In the genomic region with DNA sequence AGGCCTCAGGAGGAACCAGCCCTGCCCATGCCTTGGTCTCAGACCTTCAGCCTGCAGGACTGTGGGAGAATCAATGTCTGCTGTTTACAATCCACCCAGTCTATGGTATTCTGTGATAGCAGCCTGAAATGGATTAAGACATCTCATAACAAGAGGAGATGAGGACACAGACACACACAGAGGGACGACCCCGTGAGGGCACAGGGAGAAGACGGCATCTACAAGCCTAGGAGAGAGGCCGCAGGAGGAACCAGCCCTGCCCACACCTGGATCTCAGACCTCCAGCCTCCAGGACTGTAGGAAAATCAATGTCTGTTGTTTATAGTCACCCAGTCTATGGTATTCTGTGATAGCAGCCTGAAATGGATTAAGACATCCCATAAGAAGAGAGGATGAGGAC, we compare ENCODE assay signal across 13 cellular contexts. TPM values are rescaled to one million over a fixed set of nuclear protein-coding genes. Genes with fewer than 3 reads are reported as not detected.
DNase-seq lines count a peak whose midpoint lies in the region; ATAC-seq and TF ChIP-seq lines count a peak whose summit lies in the region.
"Had no signal": no experiment of that assay in that cellular context is flagged by ENCODE, and none has a peak within 500 bp of the region (broad histone marks: within the 10 kb centered on the region; RNA-seq: fewer than 3 reads in every experiment).

No MANE protein-coding gene starts in this region.

- H3K9ac ChIP-seq in BLaER1 treated with 17β-estradiol and CSF1 and Interleukin-3, amounts not matched to agents 10 nM and 100 nM: peak overlapping the region; percentile 98 to 100 (median 100); a peak in 17 of 22 replicates
- H3K9ac ChIP-seq: SK-N-SH had no signal

- peak overlapping the region in 2 of 11 experiments; percentile 5 to 16; a peak in 2 of 22 replicates for H3K27ac ChIP-seq in BLaER1 treated with 17β-estradiol and CSF1 and Interleukin-3, amounts not matched to agents 10 nM and 100 nM
- H3K27ac ChIP-seq: prostate gland had no signal

- H3K4me3 ChIP-seq in BLaER1 treated with 17β-estradiol and CSF1 and Interleukin-3, amounts not matched to agents 10 nM and 100 nM: peak overlapping the region in 7 of 10 experiments; percentile 1 to 96 (median 88); a peak in 9 of 20 replicates
- H3K4me3 ChIP-seq: prostate gland had no signal

- peak overlapping the region; percentile 91 for H3K4me3 Mint-ChIP-seq in activated naive CD8-positive, alpha-beta T cell
- peak overlapping the region; percentile 67 for H3K4me3 Mint-ChIP-seq in natural killer cell treated with Interleukin-12 subunit alpha and Interleukin-12 subunit beta and Interleukin-15 and Interleukin-18, amount 100 ng/mL, for 72 hours

- H3K4me1 Mint-ChIP-seq in activated naive CD8-positive, alpha-beta T cell (ENCODE audit: low read depth): peaks cover 34% of the 10 kb centered on the region
- peaks cover 26 to 29% of the 10 kb centered on the region in 2 donors for H3K4me1 Mint-ChIP-seq in natural killer cell treated with Interleukin-12 subunit alpha and Interleukin-12 subunit beta and Interleukin-15 and Interleukin-18, amount 100 ng/mL, for 72 hours (ENCODE audit: low read depth in 2 of 2)

- H3K27me3 Mint-ChIP-seq in activated naive CD8-positive, alpha-beta T cell: no peaks in the 10 kb centered on the region
- no peaks in the 10 kb centered on the region for H3K27me3 Mint-ChIP-seq in natural killer cell treated with Interleukin-12 subunit alpha and Interleukin-12 subunit beta and Interleukin-15 and Interleukin-18, amount 100 ng/mL, for 72 hours

- H3K27ac Mint-ChIP-seq in activated naive CD8-positive, alpha-beta T cell: peak overlapping the region; percentile 68
- H3K27ac Mint-ChIP-seq in natural killer cell treated with Interleukin-12 subunit alpha and Interleukin-12 subunit beta and Interleukin-15 and Interleukin-18, amount 100 ng/mL, for 72 hours: peak overlapping the region; percentile 47 to 51

- DNase-seq in ELF-1 (ENCODE audit: low read depth, low spot score) (peak; percentile 0), GM10248 (ENCODE audit: extremely low spot score) (no peak), activated gamma-delta T cell treated with Interleukin-2 at 50 U/mL for 16 hours (no peak), NCI-H226 (no peak)
- no peak for DNase-seq in natural killer cell treated with Interleukin-12 subunit alpha and Interleukin-12 subunit beta and Interleukin-15 and Interleukin-18, amount 100 ng/mL, for 72 hours (ENCODE audit: low spot score)
- DNase-seq: NCI-H2081 treated with DMSO at 0.1 percent for 48 hours; SK-N-SH; stimulated activated CD4-positive, alpha-beta T cell treated with anti-CD3 and anti-CD28 coated beads, Interleukin-2, amount 100 ng/mL, for 48 hours had no signal

- H3K27me3 ChIP-seq in BLaER1 treated with 17β-estradiol and CSF1 and Interleukin-3, amounts not matched to agents 10 nM and 100 nM: no peaks in the 10 kb centered on the region

- no peak for ATAC-seq in natural killer cell treated with Interleukin-12 subunit alpha and Interleukin-12 subunit beta and Interleukin-15 and Interleukin-18, amount 100 ng/mL, for 72 hours
- ATAC-seq in GM18520 (IDR thresholded peaks at IDR 0.05; ENCODE audit: unreplicated experiment): no peak
- ATAC-seq: left ventricle myocardium superior had no signal

- peaks cover 24 to 57% (median 35%) of the 10 kb centered on the region in 10 experiments for H3K4me1 ChIP-seq in BLaER1 treated with 17β-estradiol and CSF1 and Interleukin-3, amounts not matched to agents 10 nM and 100 nM

- H3K36me3 Mint-ChIP-seq in activated naive CD8-positive, alpha-beta T cell: peaks cover 4% of the 10 kb centered on the region
- peaks cover 18% of the 10 kb centered on the region for H3K36me3 Mint-ChIP-seq in natural killer cell treated with Interleukin-12 subunit alpha and Interleukin-12 subunit beta and Interleukin-15 and Interleukin-18, amount 100 ng/mL, for 72 hours

- H3K9me3 Mint-ChIP-seq in activated naive CD8-positive, alpha-beta T cell (ENCODE audit: low read depth): no peaks in the 10 kb centered on the region
- no peaks in the 10 kb centered on the region for H3K9me3 Mint-ChIP-seq in natural killer cell treated with Interleukin-12 subunit alpha and Interleukin-12 subunit beta and Interleukin-15 and Interleukin-18, amount 100 ng/mL, for 72 hours

- H3K36me3 ChIP-seq in BLaER1 treated with 17β-estradiol and CSF1 and Interleukin-3, amounts not matched to agents 10 nM and 100 nM: peaks cover 70 to 79% (median 78%) of the 10 kb centered on the region in 11 experiments

- POLR2A ChIA-PET in GM10248 (lab: Yijun Ruan, JAX): no interaction called here

- CTCF ChIA-PET in GM10248 (lab: Yijun Ruan, JAX): no interaction called here

- peak overlapping the region; percentile 86 to 99 (median 96); a peak in 17 of 22 replicates for H3K4me2 ChIP-seq in BLaER1 treated with 17β-estradiol and CSF1 and Interleukin-3, amounts not matched to agents 10 nM and 100 nM

- no peaks in the 10 kb centered on the region; a peak in 1 of 22 replicates for H3K9me3 ChIP-seq in BLaER1 treated with 17β-estradiol and CSF1 and Interleukin-3, amounts not matched to agents 10 nM and 100 nM (replicated peaks in 1 of 11)
- H3K9me3 ChIP-seq: prostate gland, SK-N-SH had no signal

- H4K20me1 ChIP-seq in BLaER1 treated with 17β-estradiol and CSF1 and Interleukin-3, amounts not matched to agents 10 nM and 100 nM: peaks cover 78 to 82% (median 79%) of the 10 kb centered on the region in 11 experiments

- no peak for TF ChIP-seq CTCF in GM10248 (IDR thresholded peaks at IDR 0.05; ENCODE audit: control extremely low read depth, extremely low read depth, low read depth, missing control alignments)

RNA-seq across cellular contexts. Expression of a gene that starts 3.3 kb away (rescaled TPM):
- 100 to 1,000 TPM; 224 to 343 TPM for total RNA-seq in natural killer cell treated with Interleukin-12 subunit alpha and Interleukin-12 subunit beta and Interleukin-15 and Interleukin-18, amount 100 ng/mL, for 72 hours

RNA-seq across cellular contexts. Expression of a gene that starts 52.1 kb away (rescaled TPM):
- 10 to 100 TPM; 13.1 to 29.2 TPM for total RNA-seq in natural killer cell treated with Interleukin-12 subunit alpha and Interleukin-12 subunit beta and Interleukin-15 and Interleukin-18, amount 100 ng/mL, for 72 hours
